In genomic region chr6:158756977-158757752, GRCh38 we compare ENCODE assay signal across 1 cellular context.
TF ChIP-seq lines count a peak whose summit lies in the region.

No MANE protein-coding gene starts in this region.

TF ChIP-seq in H1, 55 proteins besides CTCF, POLR2A, EP300 and RAD21:
- TF ChIP-seq RXRA (IDR thresholded peaks at IDR 0.05; ENCODE audit: insufficient read depth, low read depth, low read length) (no peak), KDM1A (IDR thresholded peaks at IDR 0.05; ENCODE audit: borderline replicate concordance, low read length) (no peak), FOSL1 (IDR thresholded peaks at IDR 0.05; ENCODE audit: insufficient read depth, low read depth, low read length) (no peak), NANOG (IDR thresholded peaks at IDR 0.05; ENCODE audit: insufficient read depth, low read depth, low read length, poor library complexity, severe bottlenecking) (no peak), ASH2L (IDR thresholded peaks at IDR 0.05; ENCODE audit: low read length) (no peak), SIRT6 (IDR thresholded peaks at IDR 0.05; ENCODE audit: low read length) (no peak), CREB1 (IDR thresholded peaks at IDR 0.05) (no peak), JUND (IDR thresholded peaks at IDR 0.05; ENCODE audit: low read length) (no peak), SIX5 (IDR thresholded peaks at IDR 0.05; ENCODE audit: low read depth, low read length) (no peak), YY1 (IDR thresholded peaks at IDR 0.05; ENCODE audit: low read depth, low read length) (no peak), TEAD4 (IDR thresholded peaks at IDR 0.05; ENCODE audit: low read depth, low read length) (no peak), E2F6 (IDR thresholded peaks at IDR 0.05) (no peak), SP2 (IDR thresholded peaks at IDR 0.05; ENCODE audit: low read length) (no peak), TBP (IDR thresholded peaks at IDR 0.05; ENCODE audit: low read depth, low read length) (no peak), BCL11A (IDR thresholded peaks at IDR 0.05; ENCODE audit: low read depth in 2 of 2, low read length in 2 of 2) (no peak), TAF7 (optimal IDR thresholded peaks at IDR 0.05; ENCODE audit: borderline replicate concordance, low read depth, low read length) (no peak)
TF ChIP-seq in H1: peak in this region for 0.
